Comparison of ENCODE assay signal across 12 cellular contexts in the genomic region with DNA sequence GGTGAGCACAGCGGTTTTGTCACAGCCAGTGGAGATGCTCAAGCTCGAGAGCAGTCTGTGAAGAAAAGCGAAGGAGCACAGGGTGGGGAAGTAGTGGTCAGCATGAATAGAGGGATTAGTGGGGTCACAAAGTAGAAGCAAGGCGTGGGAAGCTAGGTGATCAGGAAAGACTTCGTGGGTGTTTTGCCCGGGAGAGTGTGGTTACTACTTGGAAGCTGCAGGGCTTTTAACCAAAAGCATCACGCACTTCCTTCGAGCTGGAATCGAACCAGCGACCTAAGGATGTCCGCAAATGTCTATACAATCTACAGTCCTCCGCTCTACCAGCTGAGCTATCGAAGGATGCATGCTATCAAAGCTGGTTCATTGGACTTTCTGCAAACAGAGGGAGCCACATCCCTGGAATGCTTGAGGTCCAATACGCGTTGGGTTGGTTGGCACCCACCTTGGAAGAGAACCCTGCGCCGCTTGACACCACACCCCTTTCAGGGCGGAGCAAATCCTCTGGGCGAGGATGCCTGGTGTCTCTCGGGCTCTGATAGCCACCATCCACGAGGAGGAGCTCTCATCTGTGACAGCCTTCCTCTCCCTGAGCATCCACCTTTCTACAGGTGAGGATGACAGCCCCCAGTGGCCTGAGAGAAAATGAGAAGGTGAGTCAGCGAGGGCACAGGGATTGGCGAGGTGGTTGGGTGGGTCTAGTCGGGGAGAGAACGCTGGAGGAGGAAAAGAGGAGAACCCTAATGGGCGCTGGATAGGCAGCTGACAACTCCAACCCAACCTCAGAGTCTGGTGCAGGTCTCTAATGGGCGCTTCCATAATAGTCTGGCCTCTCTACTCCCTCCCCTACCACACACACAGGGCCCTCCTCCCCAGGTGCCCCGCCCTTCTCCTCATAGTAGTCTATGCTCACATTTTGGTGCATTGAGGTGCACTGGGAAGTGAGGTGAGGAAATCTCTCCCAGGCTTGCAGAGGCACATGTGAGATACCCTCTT. TPM values are rescaled to one million over a fixed set of nuclear protein-coding genes. Genes with fewer than 3 reads are reported as not detected.
DNase-seq lines count a peak whose midpoint lies in the region; ATAC-seq and TF ChIP-seq lines count a peak whose summit lies in the region.
"Had no signal": no experiment of that assay in that cellular context is flagged by ENCODE, and none has a peak within 500 bp of the region (broad histone marks: within the 10 kb centered on the region; RNA-seq: fewer than 3 reads in every experiment).

No MANE protein-coding gene starts in this region.

- H3K4me3 Mint-ChIP-seq in endodermal cell: peak overlapping the region; percentile 49
- H3K4me3 Mint-ChIP-seq in stimulated activated memory B cell treated with anti-CD40 and anti-IgM and Interleukin-4, amounts not matched to agents 10 μg/mL and 1 μg/mL and 100 μg/mL, for 72 hours: no peak overlapping the region

- intact Hi-C loops in left ventricle myocardium inferior (cut with micrococcal nuclease) (no loop called here), heart right ventricle (cut with DNase I) (no loop called here)

- no peaks in the 10 kb centered on the region for H3K36me3 Mint-ChIP-seq in endodermal cell (ENCODE audit: low read depth)
- no peaks in the 10 kb centered on the region for H3K36me3 Mint-ChIP-seq in stimulated activated memory B cell treated with anti-CD40 and anti-IgM and Interleukin-4, amounts not matched to agents 10 μg/mL and 1 μg/mL and 100 μg/mL, for 72 hours

- no peak for ATAC-seq in heart right ventricle
- peak; percentile 39 for ATAC-seq in stimulated activated memory B cell treated with anti-CD40 and anti-IgM and Interleukin-4, amounts not matched to agents 10 μg/mL and 1 μg/mL and 100 μg/mL, for 72 hours

- H3K27me3 ChIP-seq in left ventricle myocardium inferior (ENCODE audit: low read depth) (peaks cover 98% of the 10 kb centered on the region), heart right ventricle (peaks cover 8 to 97% (median 94%) of the 10 kb centered on the region in 7 donors), endodermal cell (ENCODE audit: control insufficient read depth, insufficient read depth, low read length, poor library complexity, severe bottlenecking) (peaks cover 7% of the 10 kb centered on the region)

- H3K4me3 ChIP-seq in left ventricle myocardium inferior (no peak overlapping the region), heart right ventricle (no peak overlapping the region), endodermal cell (ENCODE audit: low read length) (no peak overlapping the region)
- H3K4me3 ChIP-seq: SJCRH30 had no signal

- no peaks in the 10 kb centered on the region for H3K9me3 Mint-ChIP-seq in endodermal cell
- no peaks in the 10 kb centered on the region for H3K9me3 Mint-ChIP-seq in stimulated activated memory B cell treated with anti-CD40 and anti-IgM and Interleukin-4, amounts not matched to agents 10 μg/mL and 1 μg/mL and 100 μg/mL, for 72 hours

- H3K36me3 ChIP-seq in left ventricle myocardium inferior (no peaks in the 10 kb centered on the region), heart right ventricle (no peaks in the 10 kb centered on the region), endodermal cell (ENCODE audit: control insufficient read depth, insufficient read depth, low read length) (no peaks in the 10 kb centered on the region)
- H3K36me3 ChIP-seq: SJCRH30 had no signal

- H3K27ac ChIP-seq in left ventricle myocardium inferior (replicated peaks) (no peak overlapping the region), heart right ventricle (no peak overlapping the region), endodermal cell (ENCODE audit: low read depth, low read length) (no peak overlapping the region), substantia nigra (ENCODE audit: low read depth, low read length, poor library complexity, severe bottlenecking) (no peak overlapping the region)
- H3K27ac ChIP-seq: SJCRH30 had no signal

- no peak for DNase-seq in left ventricle myocardium inferior
- DNase-seq in heart right ventricle: no peak
- peak; percentile 46 for DNase-seq in OCI-M1 (lab: John Stamatoyannopoulos, UW)
- peak; percentile 96 for DNase-seq in endodermal cell
- no peak for DNase-seq in occipital lobe (lab: John Stamatoyannopoulos, UW)
- no peak for DNase-seq in foreskin melanocyte
- DNase-seq in substantia nigra (lab: John Stamatoyannopoulos, UW): no peak
- DNase-seq: DMS79, SJCRH30 had no signal

- whole genome bisulfite sequencing in heart right ventricle, 2 donors: 18 to 20% methylated on average over 28 of the region's 28 CpGs
- WGBS in endodermal cell (ENCODE audit: insufficient coverage in 1 of 2, insufficient read length in 1 of 2), 2 experiments: 28 to 45% methylated on average over 16 to 28 of the region's 28 CpGs

- no peaks in the 10 kb centered on the region for H3K9me3 ChIP-seq in left ventricle myocardium inferior (replicated peaks)
- no peaks in the 10 kb centered on the region for H3K9me3 ChIP-seq in heart right ventricle
- no peaks in the 10 kb centered on the region for H3K9me3 ChIP-seq in endodermal cell (ENCODE audit: control insufficient read depth, low read length)
- H3K9me3 ChIP-seq: SJCRH30 had no signal

- H3K9ac ChIP-seq in endodermal cell (ENCODE audit: extremely low read depth, low read length, poor library complexity, severe bottlenecking): no peak overlapping the region

- peaks cover 4% of the 10 kb centered on the region for H3K4me1 ChIP-seq in left ventricle myocardium inferior
- peaks cover 0 to 6% (median 0%) of the 10 kb centered on the region in 9 donors for H3K4me1 ChIP-seq in heart right ventricle
- peaks cover 4% of the 10 kb centered on the region for H3K4me1 ChIP-seq in endodermal cell (ENCODE audit: control insufficient read depth, insufficient read depth, low read length)
- H3K4me1 ChIP-seq: SJCRH30 had no signal

- H3K4me1 Mint-ChIP-seq in endodermal cell: peaks cover 15% of the 10 kb centered on the region
- peaks cover 35% of the 10 kb centered on the region for H3K4me1 Mint-ChIP-seq in stimulated activated memory B cell treated with anti-CD40 and anti-IgM and Interleukin-4, amounts not matched to agents 10 μg/mL and 1 μg/mL and 100 μg/mL, for 72 hours

- H3K27me3 Mint-ChIP-seq in endodermal cell (ENCODE audit: insufficient read depth): peaks cover 62% of the 10 kb centered on the region
- peaks cover 42% of the 10 kb centered on the region for H3K27me3 Mint-ChIP-seq in stimulated activated memory B cell treated with anti-CD40 and anti-IgM and Interleukin-4, amounts not matched to agents 10 μg/mL and 1 μg/mL and 100 μg/mL, for 72 hours

- H3K27ac Mint-ChIP-seq in endodermal cell: no peak overlapping the region
- no peak overlapping the region for H3K27ac Mint-ChIP-seq in stimulated activated memory B cell treated with anti-CD40 and anti-IgM and Interleukin-4, amounts not matched to agents 10 μg/mL and 1 μg/mL and 100 μg/mL, for 72 hours

- TF ChIP-seq CTCF in left ventricle myocardium inferior (IDR thresholded peaks at IDR 0.05; ENCODE audit: borderline replicate concordance) (peak; percentile 11), heart right ventricle (IDR thresholded peaks at IDR 0.05) (no peak), endodermal cell (conservative IDR thresholded peaks at IDR 0.05) (peak; percentile 82)

RNA-seq across cellular contexts. Expression of a gene that starts 16.0 kb away (rescaled TPM):
- total RNA-seq in left ventricle myocardium inferior (not detected), heart right ventricle (not detected), endodermal cell (not detected), occipital lobe (not detected)
- not detected for polyA plus RNA-seq in heart right ventricle
- polyA plus RNA-seq in endodermal cell (2013, experiment 1 of 2): not detected
- polyA plus RNA-seq in endodermal cell (2013, experiment 2 of 2): not detected
- total RNA-seq: cardiac septum, myocyte, SJCRH30 had no signal

RNA-seq across cellular contexts. Expression of a gene that starts 26.8 kb away (rescaled TPM):
- 9.0 TPM for total RNA-seq in left ventricle myocardium inferior
- 10 to 100 TPM in 2 of 10 donors, 1 to 10 TPM in 8; 2.3 to 13.6 (median 4.4) TPM for total RNA-seq in heart right ventricle
- polyA plus RNA-seq in heart right ventricle: 10 to 100 TPM; 11.2 to 16.2 TPM
- 1 to 10 TPM in 1 of 2 donors, under 1 TPM in 1; 0.73 to 1.6 TPM for total RNA-seq in endodermal cell
- 2.6 TPM for polyA plus RNA-seq in endodermal cell (2013, experiment 1 of 2)
- polyA plus RNA-seq in endodermal cell (2013, experiment 2 of 2): 4.6 TPM
- 2.2 TPM for total RNA-seq in occipital lobe

RNA-seq across cellular contexts. Expression of a gene that starts 31.1 kb away (rescaled TPM):
- 3.7 TPM for total RNA-seq in left ventricle myocardium inferior
- 1 to 10 TPM in 9 of 10 donors, under 1 TPM in 1; 0.79 to 4.1 (median 2.2) TPM for total RNA-seq in heart right ventricle
- 1 to 10 TPM; 5.4 to 7.0 TPM for polyA plus RNA-seq in heart right ventricle
- 1 to 10 TPM; 2.6 to 3.4 TPM for total RNA-seq in endodermal cell
- 6.4 TPM for polyA plus RNA-seq in endodermal cell (2013, experiment 1 of 2)
- 4.8 TPM for polyA plus RNA-seq in endodermal cell (2013, experiment 2 of 2)
- 0.16 TPM for total RNA-seq in occipital lobe

Comparison
In these comparisons a context has a peak if more than half of its experiments do, and no peak if none do; other contexts are left out.
1. CTCF ChIP-seq: peak in left ventricle myocardium inferior (single experiment) and endodermal cell (single experiment); none in heart right ventricle (0 of 9).
2. DNase-seq: peak in OCI-M1 (single experiment) and endodermal cell (single experiment); none in left ventricle myocardium inferior (single experiment), heart right ventricle (0 of 2), occipital lobe (single experiment), foreskin melanocyte (single experiment) and substantia nigra (0 of 49).